1 cellular context compared by ENCODE assay signal in the genomic region with DNA sequence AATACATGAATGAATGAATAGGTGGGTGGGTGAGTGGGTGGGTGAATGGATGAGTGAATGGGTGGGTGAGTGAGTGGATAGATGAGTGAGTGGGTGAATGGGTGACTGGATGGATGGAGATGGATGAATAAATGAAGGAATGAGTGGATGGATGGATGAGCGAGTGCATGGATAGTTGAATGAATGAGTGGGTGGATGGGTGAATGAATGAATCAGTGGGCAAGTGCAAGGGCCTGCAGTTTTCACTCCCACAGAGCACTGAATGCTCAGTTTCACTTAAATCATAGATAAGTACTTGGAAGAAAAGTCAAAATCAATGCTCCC.
TF ChIP-seq lines count a peak whose summit lies in the region.

No MANE protein-coding gene starts in this region.

TF ChIP-seq in IMR-90, 13 proteins besides CTCF, POLR2A, EP300 and RAD21 (continued from another document):
- TF ChIP-seq, protein P1, sequence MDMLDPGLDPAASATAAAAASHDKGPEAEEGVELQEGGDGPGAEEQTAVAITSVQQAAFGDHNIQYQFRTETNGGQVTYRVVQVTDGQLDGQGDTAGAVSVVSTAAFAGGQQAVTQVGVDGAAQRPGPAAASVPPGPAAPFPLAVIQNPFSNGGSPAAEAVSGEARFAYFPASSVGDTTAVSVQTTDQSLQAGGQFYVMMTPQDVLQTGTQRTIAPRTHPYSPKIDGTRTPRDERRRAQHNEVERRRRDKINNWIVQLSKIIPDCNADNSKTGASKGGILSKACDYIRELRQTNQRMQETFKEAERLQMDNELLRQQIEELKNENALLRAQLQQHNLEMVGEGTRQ (IDR thresholded peaks at IDR 0.05; ENCODE audit: low read depth, low read length) = no peak
- TF ChIP-seq BHLHE40 (IDR thresholded peaks at IDR 0.05; ENCODE audit: low read depth, low read length) (no peak), CEBPB (IDR thresholded peaks at IDR 0.05; ENCODE audit: low read depth, low read length) (no peak), CHD1 (IDR thresholded peaks at IDR 0.05; ENCODE audit: low read depth, low read length) (no peak), SMC3 (IDR thresholded peaks at IDR 0.05; ENCODE audit: low read depth, low read length) (no peak)
